1 cellular context compared by ENCODE assay signal in the genomic region with DNA sequence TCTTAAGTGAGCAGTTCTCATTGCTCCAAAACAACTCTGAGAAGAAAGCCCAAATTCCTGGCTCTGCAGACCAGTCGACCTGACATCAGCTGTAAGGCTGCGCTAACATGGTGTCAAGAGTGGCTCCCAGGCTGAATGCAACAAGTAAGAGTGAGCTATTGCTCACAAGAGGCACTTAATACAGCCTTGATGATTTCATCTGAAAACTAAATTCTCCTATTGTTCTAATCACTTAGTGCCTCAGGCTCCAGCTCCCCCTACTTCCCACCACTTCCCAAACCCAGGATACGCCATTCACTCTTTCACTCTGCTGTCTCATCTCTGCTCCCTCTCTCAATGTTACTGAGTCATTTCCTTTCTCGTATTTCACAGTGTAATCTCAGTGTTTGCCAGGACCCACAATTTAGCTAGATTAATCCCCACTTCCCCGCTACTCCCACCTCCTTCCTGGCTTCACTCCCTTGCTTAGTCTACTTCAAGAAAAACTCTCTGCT.
TF ChIP-seq lines count a peak whose summit lies in the region.

No MANE protein-coding gene starts in this region.

TF ChIP-seq in K562, 482 proteins besides CTCF, POLR2A, EP300 and RAD21 (continued from another document):
- TF ChIP-seq, protein P1, sequence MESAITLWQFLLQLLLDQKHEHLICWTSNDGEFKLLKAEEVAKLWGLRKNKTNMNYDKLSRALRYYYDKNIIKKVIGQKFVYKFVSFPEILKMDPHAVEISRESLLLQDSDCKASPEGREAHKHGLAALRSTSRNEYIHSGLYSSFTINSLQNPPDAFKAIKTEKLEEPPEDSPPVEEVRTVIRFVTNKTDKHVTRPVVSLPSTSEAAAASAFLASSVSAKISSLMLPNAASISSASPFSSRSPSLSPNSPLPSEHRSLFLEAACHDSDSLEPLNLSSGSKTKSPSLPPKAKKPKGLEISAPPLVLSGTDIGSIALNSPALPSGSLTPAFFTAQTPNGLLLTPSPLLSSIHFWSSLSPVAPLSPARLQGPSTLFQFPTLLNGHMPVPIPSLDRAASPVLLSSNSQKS (CRISPR knock-in tag; IDR thresholded peaks at IDR 0.05) = no peak
- no peak for TF ChIP-seq ZKSCAN8 (CRISPR knock-in tag; IDR thresholded peaks at IDR 0.05)
